In genomic region chr2:191678437-191679110, GRCh38 we compare ENCODE assay signal across 8 cellular contexts. TPM values are rescaled to one million over a fixed set of nuclear protein-coding genes. Genes with fewer than 3 reads are reported as not detected.
DNase-seq lines count a peak whose midpoint lies in the region; ATAC-seq, FAIRE-seq and TF ChIP-seq lines count a peak whose summit lies in the region.

No MANE protein-coding gene starts in this region.

- H3K4me1 Mint-ChIP-seq in natural killer cell, result peaks cover 65 to 66% of the 10 kb centered on the region in 2 donors

- H3K27ac ChIP-seq in esophagus muscularis mucosa (replicated peaks in 1 of 4), result peak overlapping the region; percentile 91 to 96 (median 94)
- peak overlapping the region; percentile 95 for H3K27ac ChIP-seq in stomach smooth muscle (ENCODE audit: low read length)

- H3K9me3 ChIP-seq in esophagus muscularis mucosa, result no peaks in the 10 kb centered on the region
- H3K9me3 ChIP-seq in stomach smooth muscle (ENCODE audit: control insufficient read depth in 2 of 2, low read length in 2 of 2), result no peaks in the 10 kb centered on the region

- no peaks in the 10 kb centered on the region for H3K27me3 Mint-ChIP-seq in natural killer cell (ENCODE audit: low read depth in 2 of 2)

- no peaks in the 10 kb centered on the region for H3K9me3 Mint-ChIP-seq in natural killer cell

- H3K4me3 ChIP-seq in HFF-Myc (replicated peaks; ENCODE audit: low read depth, low read length) (peak overlapping the region; percentile 67), esophagus muscularis mucosa (peak overlapping the region; percentile 64 to 81 (median 74)), stomach smooth muscle (ENCODE audit: low read length in 2 of 2) (peak overlapping the region; percentile 82 to 86)

- intact Hi-C loops in esophagus muscularis mucosa (cut with DNase I), result loop anchor here (5.0 kb wide), 1 partner anchor 661 kb away; no protein-coding TSS in a partner anchor
- intact Hi-C loops in natural killer cell (cut with micrococcal nuclease), result loop anchor here (2.0 to 5.0 kb wide), 3 partner anchors 62 to 526 kb away; partner anchors contain the start of gene STAT4

- peak in 2 of 3 donors; percentile 4 for ATAC-seq in natural killer cell

- TF ChIP-seq CTCF in HFF-Myc (IDR thresholded peaks at IDR 0.05; ENCODE audit: low read depth, low read length, missing control alignments) (no peak), esophagus muscularis mucosa (IDR thresholded peaks at IDR 0.05) (no peak), natural killer cell (IDR thresholded peaks at IDR 0.05) (no peak)

- H3K27me3 ChIP-seq in esophagus muscularis mucosa, result no peaks in the 10 kb centered on the region
- H3K27me3 ChIP-seq in stomach smooth muscle (ENCODE audit: control insufficient read depth in 1 of 2, insufficient read depth in 2 of 2, low read length in 2 of 2), result no peaks in the 10 kb centered on the region

- H3K4me1 ChIP-seq in esophagus muscularis mucosa (peaks cover 0 to 44% (median 25%) of the 10 kb centered on the region in 4 donors), stomach smooth muscle (ENCODE audit: control insufficient read depth, insufficient read depth, low read length) (peaks cover 3% of the 10 kb centered on the region)

- peaks cover 8% of the 10 kb centered on the region for H3K36me3 Mint-ChIP-seq in natural killer cell

- TF ChIP-seq POLR2A in GM12891 (IDR thresholded peaks at IDR 0.05; ENCODE audit: low read depth, low read length) (no peak), esophagus muscularis mucosa (IDR thresholded peaks at IDR 0.05; ENCODE audit: low read depth) (no peak), H54 (IDR thresholded peaks at IDR 0.05; ENCODE audit: low read depth, low read length) (no peak)

- peak overlapping the region; percentile 79 to 85 for H3K9ac ChIP-seq in stomach smooth muscle (ENCODE audit: low read length in 2 of 2)

- no peak for DNase-seq in GM12891 (ENCODE audit: insufficient read length, low spot score)
- no peak for DNase-seq in HFF-Myc (ENCODE audit: extremely low read depth, low read depth)
- DNase-seq in NCI-H2171 treated with DMSO at 0.1 percent for 48 hours (lab: John Stamatoyannopoulos, UW), result peak; percentile 52
- DNase-seq in activated T-cell treated with anti-CD3 and anti-CD28 coated beads for 24 hours (ENCODE audit: low read depth), result peak; percentile 62
- no peak for DNase-seq in esophagus muscularis mucosa (ENCODE audit: extremely low spot score)
- peak; percentile 22 for DNase-seq in natural killer cell
- DNase-seq in H54 (ENCODE audit: insufficient read length, low spot score), result no peak

- 0% methylated on average over 39 of the region's 40 CpGs for WGBS in esophagus muscularis mucosa

- H3K27ac Mint-ChIP-seq in natural killer cell, result peak overlapping the region; percentile 99

- TF ChIP-seq EP300 in esophagus muscularis mucosa (IDR thresholded peaks at IDR 0.05), result no peak

- FAIRE-seq in GM12891 (lab: Jason Lieb, UNC), result no peak
- FAIRE-seq in H54 (lab: Jason Lieb, UNC), result no peak

- H3K36me3 ChIP-seq in esophagus muscularis mucosa, result peaks cover 3 to 18% (median 11%) of the 10 kb centered on the region in 4 donors
- H3K36me3 ChIP-seq in stomach smooth muscle (ENCODE audit: control insufficient read depth in 2 of 2, insufficient read depth in 2 of 2, low read length in 2 of 2), result no peaks in the 10 kb centered on the region

- H3K4me3 Mint-ChIP-seq in natural killer cell, result peak overlapping the region; percentile 98

TF ChIP-seq in GM12891, 5 proteins besides CTCF, POLR2A, EP300 and RAD21:
- TF ChIP-seq POLR2AphosphoS5 (IDR thresholded peaks at IDR 0.05; ENCODE audit: low read depth, low read length) (0 out of 2 replicates have a peak, but pooled peaks have one; percentile 6), SPI1 (IDR thresholded peaks at IDR 0.05; ENCODE audit: low read depth, low read length) (no peak), POU2F2 (IDR thresholded peaks at IDR 0.05; ENCODE audit: low read depth, low read length) (peak; percentile 37; the same call in 1 of the 2 replicates), PAX5 (IDR thresholded peaks at IDR 0.05; ENCODE audit: insufficient read depth, low read length, severe bottlenecking) (no peak), TAF1 (IDR thresholded peaks at IDR 0.05; ENCODE audit: low read depth, low read length) (0 out of 2 replicates have a peak, but pooled peaks have one; percentile 17)

RNA-seq across cellular contexts. Expression of gene NABP1, which starts 0.6 kb away (rescaled TPM):
- polyA plus RNA-seq in GM12891 (2012; ENCODE audit: low read depth, missing spikeins), result 7.8 TPM
- total RNA-seq in esophagus muscularis mucosa (10 to 100 TPM in 2 of 4 donors, 1 to 10 TPM in 2; 4.2 to 27.8 (median 8.0) TPM), natural killer cell (10 to 100 TPM; 44.5 to 52.2 (median 45.7) TPM)

Comparison
In these comparisons a context has a peak if more than half of its experiments do, and no peak if none do; other contexts are left out.
1. DNase-seq: peak in NCI-H2171 treated with DMSO at 0.1 percent for 48 hours (single experiment), activated T-cell treated with anti-CD3 and anti-CD28 coated beads for 24 hours (single experiment) and natural killer cell (single experiment); none in GM12891 (single experiment), HFF-Myc (single experiment), esophagus muscularis mucosa (single experiment) and H54 (single experiment).
2. Peak in every context shown above with its lines, with median percentiles within 50 percentile points of each other: H3K4me3 ChIP-seq.